ENCODE assay signal across 32 cellular contexts in the genomic region with DNA sequence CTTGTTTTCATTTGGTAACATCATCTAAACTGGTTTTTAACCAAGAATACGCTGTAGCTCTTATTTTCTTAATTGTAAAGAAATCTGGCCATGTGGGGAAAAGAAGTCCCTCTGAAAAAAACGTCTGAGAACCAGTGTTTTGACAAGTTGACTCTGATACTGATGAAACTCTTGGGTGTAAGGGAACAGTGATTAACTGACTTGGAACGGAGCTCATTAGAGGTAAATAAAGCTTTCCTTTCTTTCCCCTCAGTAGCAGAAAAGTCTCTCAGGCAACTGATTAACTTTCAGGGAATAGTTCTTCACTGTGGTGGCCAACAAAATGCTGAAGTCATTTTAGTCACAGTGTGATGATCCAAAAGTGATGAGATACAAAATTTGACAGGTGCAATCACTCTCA.
"Had no signal": no experiment of that assay in that cellular context is flagged by ENCODE, and none has a peak within 500 bp of the region (broad histone marks: within the 10 kb centered on the region; RNA-seq: fewer than 3 reads in every experiment).

No MANE protein-coding gene starts in this region.

- H3K4me3 ChIP-seq: body of pancreas, esophagus muscularis mucosa, gastrocnemius medialis had no signal

- H3K27ac ChIP-seq: body of pancreas, esophagus muscularis mucosa, foreskin keratinocyte, gastrocnemius medialis, WERI-Rb-1 had no signal

- H3K4me3 Mint-ChIP-seq: activated B cell treated with CpG ODN at 0.5 μM for 24 hours; activated CD8-positive, alpha-beta T cell treated with anti-CD3 and anti-CD28 coated beads for 36 hours; activated naive CD8-positive, alpha-beta T cell; activated T-cell treated with anti-CD3 and anti-CD28 coated beads, Interleukin-2, amount 50 U/mL, for 4 hours; activated T-helper 17 cell treated with anti-CD3 and anti-CD28 coated beads, Interleukin-2, amount 50 U/mL, for 72 hours; effector memory CD8-positive, alpha-beta T cell; T-cell; T-helper 1 cell treated with Interleukin-12 subunit alpha and Interleukin-12 subunit beta and Interleukin-4 antibody, amounts not matched to agents 30 μg/mL and 1 μg/mL, for 36 hours; T-helper 2 cell treated with Interferon-gamma antibody and Interleukin-4, amounts not matched to agents 5 μg/mL and 100 μg/mL, for 36 hours had no signal

- H3K9me3 ChIP-seq: body of pancreas, esophagus muscularis mucosa, gastrocnemius medialis had no signal

- H3K27me3 ChIP-seq: body of pancreas, esophagus muscularis mucosa, foreskin keratinocyte, gastrocnemius medialis had no signal

- H3K9me3 Mint-ChIP-seq: activated B cell treated with CpG ODN at 0.5 μM for 24 hours; activated CD8-positive, alpha-beta T cell treated with anti-CD3 and anti-CD28 coated beads for 36 hours; activated T-cell treated with anti-CD3 and anti-CD28 coated beads, Interleukin-2, amount 50 U/mL, for 4 hours; activated T-helper 17 cell treated with anti-CD3 and anti-CD28 coated beads, Interleukin-2, amount 50 U/mL, for 72 hours; effector memory CD8-positive, alpha-beta T cell; T-cell; T-helper 1 cell treated with Interleukin-12 subunit alpha and Interleukin-12 subunit beta and Interleukin-4 antibody, amounts not matched to agents 30 μg/mL and 1 μg/mL, for 36 hours; T-helper 2 cell treated with Interferon-gamma antibody and Interleukin-4, amounts not matched to agents 5 μg/mL and 100 μg/mL, for 36 hours had no signal

- H3K27ac Mint-ChIP-seq: activated B cell treated with CpG ODN at 0.5 μM for 24 hours; activated CD8-positive, alpha-beta T cell treated with anti-CD3 and anti-CD28 coated beads for 36 hours; activated naive CD8-positive, alpha-beta T cell; activated T-helper 17 cell treated with anti-CD3 and anti-CD28 coated beads, Interleukin-2, amount 50 U/mL, for 72 hours; effector memory CD8-positive, alpha-beta T cell; T-cell; T-helper 1 cell treated with Interleukin-12 subunit alpha and Interleukin-12 subunit beta and Interleukin-4 antibody, amounts not matched to agents 30 μg/mL and 1 μg/mL, for 36 hours; T-helper 2 cell treated with Interferon-gamma antibody and Interleukin-4, amounts not matched to agents 5 μg/mL and 100 μg/mL, for 36 hours had no signal

- DNase-seq: activated B cell treated with CpG ODN at 0.5 μM for 24 hours; activated CD4-positive, alpha-beta T cell treated with anti-CD3 and anti-CD28 coated beads for 48 hours; activated CD4-positive, alpha-beta T cell treated with anti-CD3 and anti-CD28 coated beads, Interleukin-2, amount 50 U/mL, for 1 hour; activated CD4-positive, alpha-beta T cell treated with anti-CD3 and anti-CD28 coated beads, Interleukin-2, amount 50 U/mL, for 48 hours; activated CD8-positive, alpha-beta memory T cell treated with anti-CD3 and anti-CD28 coated beads for 24 hours; activated CD8-positive, alpha-beta T cell treated with anti-CD3 and anti-CD28 coated beads for 36 hours; activated effector memory CD4-positive, alpha-beta T cell treated with Interleukin-2 at 50 U/mL for 16 hours; activated gamma-delta T cell treated with Interleukin-2 at 50 U/mL for 16 hours; activated naive CD4-positive, alpha-beta T cell treated with anti-CD3 and anti-CD28 coated beads, Interleukin-2, amount 50 U/mL, for 16 hours; activated naive CD4-positive, alpha-beta T cell treated with Interleukin-2 at 50 U/mL for 16 hours; activated T-cell treated with anti-CD3 and anti-CD28 coated beads, Interleukin-2, amount 50 U/mL, for 4 hours; amniotic stem cell; anterior cingulate cortex; body of pancreas; caudate nucleus; cortex of kidney; dermis blood vessel endothelial cell; effector CD4-positive, alpha-beta T cell; effector memory CD8-positive, alpha-beta T cell; erythroblast; foreskin keratinocyte; gastrocnemius medialis; glutamatergic neuron; T-cell; T1000; WERI-Rb-1 had no signal

- H3K4me1 ChIP-seq: body of pancreas, foreskin keratinocyte, gastrocnemius medialis had no signal

- H3K4me1 Mint-ChIP-seq: activated B cell treated with CpG ODN at 0.5 μM for 24 hours; activated T-helper 17 cell treated with anti-CD3 and anti-CD28 coated beads, Interleukin-2, amount 50 U/mL, for 72 hours; T-cell had no signal

- H3K27me3 Mint-ChIP-seq: activated B cell treated with CpG ODN at 0.5 μM for 24 hours; activated CD8-positive, alpha-beta T cell treated with anti-CD3 and anti-CD28 coated beads for 36 hours; activated naive CD8-positive, alpha-beta T cell; activated T-helper 17 cell treated with anti-CD3 and anti-CD28 coated beads, Interleukin-2, amount 50 U/mL, for 72 hours; effector memory CD8-positive, alpha-beta T cell; T-cell had no signal

- H3K36me3 ChIP-seq: gastrocnemius medialis, WERI-Rb-1 had no signal

- ATAC-seq: activated CD4-positive, CD25-positive, alpha-beta regulatory T cell treated with anti-CD3 and anti-CD28 coated beads, Interleukin-2, amount 50 U/mL, for 24 hours; activated CD8-positive, alpha-beta T cell treated with anti-CD3 and anti-CD28 coated beads for 36 hours; activated T-cell treated with anti-CD3 and anti-CD28 coated beads, Interleukin-2, amount 50 U/mL, for 4 hours; activated T-helper 17 cell treated with anti-CD3 and anti-CD28 coated beads, Interleukin-2, amount 50 U/mL, for 72 hours; body of pancreas; effector memory CD8-positive, alpha-beta T cell; foreskin keratinocyte; gastrocnemius medialis; T-cell had no signal
